15 cellular contexts compared by ENCODE assay signal in genomic region chr14:61399365-61399764, GRCh38.
"Had no signal": no experiment of that assay in that cellular context is flagged by ENCODE, and none has a peak within 500 bp of the region (broad histone marks: within the 10 kb centered on the region; RNA-seq: fewer than 3 reads in every experiment).

No MANE protein-coding gene starts in this region.

- H3K4me1 Mint-ChIP-seq: nephron; stimulated activated memory B cell treated with anti-CD40 and anti-IgM and Interleukin-4, amounts not matched to agents 10 μg/mL and 1 μg/mL and 100 μg/mL, for 72 hours had no signal

- ATAC-seq: left lung; mucosa of descending colon; stimulated activated memory B cell treated with anti-CD40 and anti-IgM and Interleukin-4, amounts not matched to agents 10 μg/mL and 1 μg/mL and 100 μg/mL, for 72 hours had no signal

- H3K4me3 ChIP-seq: ascending aorta, esophagus muscularis mucosa, left lung, mucosa of descending colon, tibial nerve had no signal

- H3K4me1 ChIP-seq: ascending aorta, tibial nerve had no signal

- H3K27ac Mint-ChIP-seq: nephron; stimulated activated memory B cell treated with anti-CD40 and anti-IgM and Interleukin-4, amounts not matched to agents 10 μg/mL and 1 μg/mL and 100 μg/mL, for 72 hours had no signal

- H3K9me3 ChIP-seq: ascending aorta, esophagus muscularis mucosa, left lung, mucosa of descending colon, tibial nerve had no signal

- H3K9me3 Mint-ChIP-seq: nephron; stimulated activated memory B cell treated with anti-CD40 and anti-IgM and Interleukin-4, amounts not matched to agents 10 μg/mL and 1 μg/mL and 100 μg/mL, for 72 hours had no signal

- H3K27me3 ChIP-seq: ascending aorta, left lung, tibial nerve had no signal

- FAIRE-seq: kidney had no signal

- H3K4me3 Mint-ChIP-seq: nephron; stimulated activated memory B cell treated with anti-CD40 and anti-IgM and Interleukin-4, amounts not matched to agents 10 μg/mL and 1 μg/mL and 100 μg/mL, for 72 hours had no signal

- DNase-seq: activated CD4-positive, alpha-beta T cell treated with anti-CD3 and anti-CD28 coated beads, Interleukin-2, amount 50 U/mL, for 1 hour; activated effector memory CD4-positive, alpha-beta T cell treated with anti-CD3 and anti-CD28 coated beads, Interleukin-2, amount 50 U/mL, for 16 hours; activated T-cell treated with anti-CD3 and anti-CD28 coated beads for 4 hours; hippocampal formation; kidney; left lung; mucosa of descending colon; nucleus accumbens; posterior cingulate gyrus; T-helper 9 cell had no signal

- H3K36me3 ChIP-seq: ascending aorta, esophagus muscularis mucosa, left lung, tibial nerve had no signal

- H3K27ac ChIP-seq: ascending aorta, esophagus muscularis mucosa, left lung, tibial nerve had no signal

- H3K36me3 Mint-ChIP-seq: stimulated activated memory B cell treated with anti-CD40 and anti-IgM and Interleukin-4, amounts not matched to agents 10 μg/mL and 1 μg/mL and 100 μg/mL, for 72 hours had no signal
